In the genomic region with DNA sequence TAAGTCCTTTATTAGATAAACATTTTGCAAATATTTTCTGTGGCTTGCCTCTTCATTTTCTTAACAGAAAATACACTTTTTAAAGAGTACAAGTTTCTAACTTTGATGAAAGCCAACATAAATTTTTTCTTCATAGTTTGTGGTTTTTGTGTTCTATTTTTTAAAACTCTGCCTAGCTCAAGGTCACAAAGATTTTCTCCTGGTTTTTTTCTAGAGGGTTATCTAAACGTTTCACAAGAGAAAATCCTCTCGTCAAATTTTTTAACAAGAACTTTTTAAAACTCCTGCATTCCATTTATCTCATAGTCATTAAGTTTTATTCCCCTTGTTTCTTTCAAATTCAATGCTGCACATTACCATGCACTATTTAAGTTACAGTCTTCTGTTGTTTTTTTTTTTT, we compare ENCODE assay signal across 28 cellular contexts.
"Had no signal": no experiment of that assay in that cellular context is flagged by ENCODE, and none has a peak within 500 bp of the region (broad histone marks: within the 10 kb centered on the region; RNA-seq: fewer than 3 reads in every experiment).

No MANE protein-coding gene starts in this region.

- H3K27ac ChIP-seq: body of pancreas, cardiac muscle cell, hepatocyte, stomach, suprapubic skin, upper lobe of left lung had no signal

- H3K4me3 ChIP-seq: body of pancreas, cardiac muscle cell, hepatocyte, ovary, stomach, suprapubic skin, upper lobe of left lung had no signal

- ATAC-seq: activated naive CD4-positive, alpha-beta T cell treated with anti-CD3 and anti-CD28 coated beads, Interleukin-2, amount 50 U/mL, for 72 hours; activated T-helper 17 cell treated with anti-CD3 and anti-CD28 coated beads, Interleukin-2, amount 50 U/mL, for 72 hours; body of pancreas; left ventricle myocardium superior; naive thymus-derived CD8-positive, alpha-beta T cell; right cardiac atrium; stimulated activated memory B cell treated with anti-CD40 and anti-IgM and Interleukin-4, amounts not matched to agents 10 μg/mL and 1 μg/mL and 100 μg/mL, for 72 hours; T-cell; WTC11 had no signal

- DNase-seq: activated CD4-positive, alpha-beta T cell treated with anti-CD3 and anti-CD28 coated beads, Interleukin-2, amount 50 U/mL, for 4 hours; activated CD8-positive, alpha-beta memory T cell treated with anti-CD3 and anti-CD28 coated beads for 24 hours; activated CD8-positive, alpha-beta memory T cell treated with anti-CD3 and anti-CD28 coated beads, Interleukin-2, amount 50 U/mL, for 4 hours; activated T-cell treated with anti-CD3 and anti-CD28 coated beads, Interleukin-2, amount 50 U/mL, for 24 hours; amygdala; body of pancreas; dermis blood vessel endothelial cell; effector CD8-positive, alpha-beta T cell; glutamatergic neuron; left ventricle myocardium superior; mammary epithelial cell; naive thymus-derived CD8-positive, alpha-beta T cell; ovary; right cardiac atrium; small intestine; stimulated activated CD4-positive, alpha-beta T cell treated with anti-CD3 and anti-CD28 coated beads, Interleukin-2, amount 100 ng/mL, for 24 hours; stomach; T-cell; upper lobe of left lung had no signal

- H3K36me3 ChIP-seq: cardiac muscle cell, ovary, suprapubic skin, upper lobe of left lung had no signal

- H3K9me3 ChIP-seq: body of pancreas, ovary had no signal

- H3K4me2 ChIP-seq: hepatocyte had no signal

- H3K4me1 Mint-ChIP-seq: mesothelial cell of epicardium, WTC11 had no signal

- H3K4me1 ChIP-seq: body of pancreas had no signal

- H3K4me3 Mint-ChIP-seq: activated T-cell treated with anti-CD3 and anti-CD28 coated beads, Interleukin-2, amount 50 U/mL, for 24 hours; activated T-helper 17 cell treated with anti-CD3 and anti-CD28 coated beads, Interleukin-2, amount 50 U/mL, for 72 hours; mesothelial cell of epicardium; stimulated activated memory B cell treated with anti-CD40 and anti-IgM and Interleukin-4, amounts not matched to agents 10 μg/mL and 1 μg/mL and 100 μg/mL, for 72 hours; T-cell; T-helper 2 cell treated with Interferon-gamma antibody and Interleukin-4, amounts not matched to agents 5 μg/mL and 100 μg/mL, for 36 hours; WTC11 had no signal

- H3K27me3 ChIP-seq: body of pancreas, cardiac muscle cell, hepatocyte, ovary, stomach, suprapubic skin, upper lobe of left lung had no signal

- H2AFZ ChIP-seq: hepatocyte had no signal

- H3K27ac Mint-ChIP-seq: activated T-cell treated with anti-CD3 and anti-CD28 coated beads, Interleukin-2, amount 50 U/mL, for 24 hours; activated T-helper 17 cell treated with anti-CD3 and anti-CD28 coated beads, Interleukin-2, amount 50 U/mL, for 72 hours; mesothelial cell of epicardium; stimulated activated memory B cell treated with anti-CD40 and anti-IgM and Interleukin-4, amounts not matched to agents 10 μg/mL and 1 μg/mL and 100 μg/mL, for 72 hours; T-cell; T-helper 2 cell treated with Interferon-gamma antibody and Interleukin-4, amounts not matched to agents 5 μg/mL and 100 μg/mL, for 36 hours; WTC11 had no signal
